ENCODE assay signal across 14 cellular contexts in genomic region chr11:118678908-118679307, GRCh38. TPM values are rescaled to one million over a fixed set of nuclear protein-coding genes. Genes with fewer than 3 reads are reported as not detected.
DNase-seq lines count a peak whose midpoint lies in the region; ATAC-seq and TF ChIP-seq lines count a peak whose summit lies in the region.
"Not testable (repeated sequence)": the region's sequence is repeated elsewhere in the genome, so short reads cannot be mapped to it uniquely, and the experiment has no call there.
"Had no signal": no experiment of that assay in that cellular context is flagged by ENCODE, and none has a peak within 500 bp of the region (broad histone marks: within the 10 kb centered on the region; RNA-seq: fewer than 3 reads in every experiment).

No MANE protein-coding gene starts in this region.

- H3K9me3 ChIP-seq in HCT116 (ENCODE audit: control insufficient read depth in 1 of 2, insufficient read depth in 1 of 2, low read depth in 1 of 2, low read length in 2 of 2); colonic mucosa; hepatocyte (ENCODE audit: low read depth): not testable (repeated sequence)

- TF ChIP-seq POLR2A in HCT116 (IDR thresholded peaks at IDR 0.05; ENCODE audit: borderline replicate concordance, extremely low read depth, insufficient read depth, insufficient read length): not testable (repeated sequence)

- WGBS in hepatocyte (ENCODE audit: low lambda C conversion rate, missing lambda C conversion rate): 48% methylated on average over 11 of the region's 11 CpGs

- H3K4me1 ChIP-seq in HCT116 (ENCODE audit: control insufficient read depth in 1 of 2, insufficient read depth in 2 of 2, low read length in 2 of 2): peaks cover 9 to 15% of the 10 kb centered on the region in 2 experiments
- H3K4me1 ChIP-seq in colonic mucosa; hepatocyte (ENCODE audit: insufficient read depth): not testable (repeated sequence)

- not testable (repeated sequence) for BruUV-seq in HCT116 (replicated peaks; lab: Mats Ljungman, UMichigan)

- not testable (repeated sequence) for H4K20me1 ChIP-seq in HCT116 (ENCODE audit: insufficient read depth); hepatocyte (ENCODE audit: insufficient read depth, poor library complexity, severe bottlenecking)

- peak overlapping the region; percentile 97 for H2AFZ ChIP-seq in HCT116 (ENCODE audit: low read depth, low read length, poor library complexity, severe bottlenecking)
- H2AFZ ChIP-seq in hepatocyte: not testable (repeated sequence)

- POLR2A ChIA-PET in HCT116 (lab: Charles Lee): interaction anchor here (1.2 kb wide), 1 partner anchor 9 kb away, joined by 4 read pairs; no protein-coding TSS in a partner anchor

- not testable (repeated sequence) for H3K36me3 ChIP-seq in HCT116 (ENCODE audit: control insufficient read depth in 1 of 2, insufficient read depth in 2 of 2, low read length in 2 of 2); colonic mucosa; hepatocyte (replicated peaks; ENCODE audit: insufficient read depth, low read depth)

- CTCF ChIA-PET in HCT116 (lab: Charles Lee): interaction anchor here (1.2 kb wide), 1 partner anchor 11 kb away, joined by 8 read pairs; no protein-coding TSS in a partner anchor

- ATAC-seq in HCT116 (peak; percentile 97), sciatic nerve (peak; percentile 68)

- RAD21 ChIA-PET in HCT116 (lab: Charles Lee; ENCODE audit: low non-redundant PET in 1 of 2, low total read pairs in 2 of 2, uncharacterized antibody in 2 of 2, unreplicated experiment in 2 of 2): not testable (repeated sequence)

- peak overlapping the region in 1 of 2 experiments; percentile 44; a peak in 2 of 4 replicates for H3K4me3 ChIP-seq in HCT116 (replicated peaks in 1 of 2; ENCODE audit: low read depth in 1 of 2, low read length in 2 of 2)
- peak overlapping the region; percentile 9 for H3K4me3 ChIP-seq in colonic mucosa
- H3K4me3 ChIP-seq in fibroblast of villous mesenchyme (ENCODE audit: low read depth, low read length); hepatocyte: not testable (repeated sequence)

- not testable (repeated sequence) for H3K9me2 ChIP-seq in HCT116 (ENCODE audit: insufficient read depth); hepatocyte (replicated peaks; ENCODE audit: insufficient read depth)

- intact Hi-C loops in HCT116 (cut with micrococcal nuclease); colonic mucosa (cut with DNase I); sciatic nerve (cut with DNase I): not testable (repeated sequence)

- TF ChIP-seq CTCF in 22Rv1 (IDR thresholded peaks at IDR 0.05): not testable (repeated sequence)
- TF ChIP-seq CTCF in HCT116 (IDR thresholded peaks at IDR 0.05 in 2 of 3, conservative IDR thresholded peaks at IDR 0.05 in 1 of 3; ENCODE audit: borderline replicate concordance in 1 of 3, insufficient read depth in 1 of 3, low read depth in 2 of 3, low read length in 2 of 3) (peak; percentile 56 to 72 (median 56)), colonic mucosa (IDR thresholded peaks at IDR 0.05) (peak; percentile 10), fibroblast of villous mesenchyme (IDR thresholded peaks at IDR 0.05; ENCODE audit: insufficient read depth, low read depth, low read length) (peak; percentile 40), hepatocyte (IDR thresholded peaks at IDR 0.05; ENCODE audit: poor library complexity) (peak; percentile 9)

- DNase-seq in HCT116 (ENCODE audit: low read depth, low spot score) (peak; percentile 70), colonic mucosa (peak; percentile 61), fibroblast of villous mesenchyme (ENCODE audit: low read depth) (peak; percentile 34), hepatocyte (ENCODE audit: low spot score) (peak; percentile 57), mesenteric fat pad (ENCODE audit: low spot score) (peak; percentile 86), sciatic nerve (ENCODE audit: low spot score) (peak; percentile 58)
- peak; percentile 38 for DNase-seq in activated effector memory CD4-positive, alpha-beta T cell treated with anti-CD3 and anti-CD28 coated beads, Interleukin-2, amount 50 U/mL, for 16 hours

- peak overlapping the region; percentile 32 for H3K9ac ChIP-seq in HCT116 (ENCODE audit: low read length)
- H3K9ac ChIP-seq in colonic mucosa (ENCODE audit: low read depth in 2 of 2, low read length in 2 of 2): peak overlapping the region in 1 of 2 donors; percentile 19

- not testable (repeated sequence) for H3K79me2 ChIP-seq in HCT116 (ENCODE audit: insufficient read depth, low read length); hepatocyte

- H3K27ac ChIP-seq in 22Rv1 (peak overlapping the region; percentile 76), HCT116 (ENCODE audit: low read depth, low read length) (peak overlapping the region; percentile 51), colonic mucosa (peak overlapping the region; percentile 46), hepatocyte (peak overlapping the region; percentile 71)

- H3K4me2 ChIP-seq in HCT116 (ENCODE audit: low read length): peak overlapping the region; percentile 75
- H3K4me2 ChIP-seq in hepatocyte: peak overlapping the region; percentile 63

- H3K27me3 ChIP-seq in HCT116 (ENCODE audit: insufficient read depth, low read length); colonic mucosa; hepatocyte: not testable (repeated sequence)

- TF ChIP-seq RAD21 in HCT116 (IDR thresholded peaks at IDR 0.05; ENCODE audit: low read depth): peak; percentile 54

TF ChIP-seq in HCT116, 20 proteins besides CTCF, POLR2A, EP300 and RAD21:
- peak; percentile 49 for TF ChIP-seq SP1 (IDR thresholded peaks at IDR 0.05; ENCODE audit: low read depth)

RNA-seq across cellular contexts. Expression of gene TREH, which starts 0.5 kb away (rescaled TPM):
- total RNA-seq in HCT116 (2021; ENCODE audit: unreplicated experiment) (0.15 TPM), colonic mucosa (1 to 10 TPM; 2.4 to 2.8 TPM), fibroblast of villous mesenchyme (not detected in 2 replicates), hepatocyte (6.6 and 10.2 TPM in 2 replicates), mesenteric fat pad (not detected), sciatic nerve (not detected)
- polyA plus RNA-seq in HCT116 (2012): 0.12 TPM in 1 of 2 replicates, not detected in the other
- polyA plus RNA-seq in hepatocyte: 10.7 and 15.1 TPM in 2 replicates
- total RNA-seq: activated CD4-positive, alpha-beta T cell treated with anti-CD3 and anti-CD28 coated beads, Interleukin-2, amount 10 ng/mL, durations not matched to agents 24 days and 14 days; activated T-helper 2 cell treated with anti-CD3 and anti-CD28 coated beads, Interferon-gamma antibody, Interleukin-2, Interleukin-4, amounts not matched to agents 10 μg/mL and 5 μg/mL and 100 μg/mL, durations not matched to agents 14 hours and 24 hours and 36 hours; glomerular endothelial cell; mesothelial cell of epicardium; urinary bladder had no signal
- polyA plus RNA-seq: IgD-negative memory B cell had no signal

Comparison
In these comparisons a context has a peak if more than half of its experiments do, and no peak if none do; other contexts are left out.
1. DNase-seq: peak in every context shown above with its lines; median percentile 86 in mesenteric fat pad; 70 in HCT116; 61 in colonic mucosa; 58 in sciatic nerve; 57 in hepatocyte; 38 in activated effector memory CD4-positive, alpha-beta T cell treated with anti-CD3 and anti-CD28 coated beads, Interleukin-2, amount 50 U/mL, for 16 hours; 34 in fibroblast of villous mesenchyme.